Comparison of ENCODE assay signal across 19 cellular contexts in genomic region chr21:32114434-32115063, GRCh38.
"Had no signal": no experiment of that assay in that cellular context is flagged by ENCODE, and none has a peak within 500 bp of the region (broad histone marks: within the 10 kb centered on the region; RNA-seq: fewer than 3 reads in every experiment).

No MANE protein-coding gene starts in this region.

- H3K4me3 ChIP-seq: cardiac muscle cell, mucosa of descending colon, thyroid gland had no signal

- H3K9me3 ChIP-seq: mucosa of descending colon, thyroid gland had no signal

- H3K36me3 Mint-ChIP-seq: activated naive CD4-positive, alpha-beta T cell treated with anti-CD3 and anti-CD28 coated beads, Interleukin-2, amount 50 U/mL, for 24 hours; natural killer cell; stimulated activated memory B cell treated with anti-CD40 and anti-IgM and Interleukin-4, amounts not matched to agents 10 μg/mL and 1 μg/mL and 100 μg/mL, for 72 hours had no signal

- H3K27ac ChIP-seq: cardiac muscle cell, thyroid gland had no signal

- DNase-seq: activated B cell treated with CpG ODN at 0.5 μM for 24 hours; activated CD4-positive, alpha-beta T cell treated with anti-CD3 and anti-CD28 coated beads for 48 hours; activated CD8-positive, alpha-beta memory T cell treated with anti-CD3 and anti-CD28 coated beads, Interleukin-2, amount 50 U/mL, for 4 hours; activated CD8-positive, alpha-beta T cell treated with anti-CD3 and anti-CD28 coated beads, Interleukin-2, amount 10 ng/mL, durations not matched to agents 7 days and 5 days; activated effector memory CD4-positive, alpha-beta T cell treated with anti-CD3 and anti-CD28 coated beads, Interleukin-2, amount 50 U/mL, for 16 hours; activated T-cell treated with anti-CD3 and anti-CD28 coated beads, Interleukin-2, amount 50 U/mL, for 48 hours; hippocampal formation; mammary epithelial cell; mucosa of descending colon; natural killer cell; nucleus accumbens; posterior cingulate gyrus; retina; stimulated activated CD4-positive, alpha-beta T cell treated with anti-CD3 and anti-CD28 coated beads, Interleukin-2, amount 100 ng/mL, for 48 hours; thyroid gland had no signal

- H3K36me3 ChIP-seq: cardiac muscle cell, thyroid gland had no signal

- H3K4me3 Mint-ChIP-seq: activated B cell treated with CpG ODN at 0.5 μM for 24 hours; activated CD8-positive, alpha-beta T cell treated with anti-CD3 and anti-CD28 coated beads, Interleukin-2, amount 10 ng/mL, durations not matched to agents 7 days and 5 days; activated naive CD4-positive, alpha-beta T cell treated with anti-CD3 and anti-CD28 coated beads, Interleukin-2, amount 50 U/mL, for 24 hours; natural killer cell; stimulated activated memory B cell treated with anti-CD40 and anti-IgM and Interleukin-4, amounts not matched to agents 10 μg/mL and 1 μg/mL and 100 μg/mL, for 72 hours had no signal

- H3K4me1 ChIP-seq: thyroid gland had no signal

- H3K27me3 ChIP-seq: cardiac muscle cell, thyroid gland had no signal

- H3K27ac Mint-ChIP-seq: activated B cell treated with CpG ODN at 0.5 μM for 24 hours; activated CD8-positive, alpha-beta T cell treated with anti-CD3 and anti-CD28 coated beads, Interleukin-2, amount 10 ng/mL, durations not matched to agents 7 days and 5 days; activated naive CD4-positive, alpha-beta T cell treated with anti-CD3 and anti-CD28 coated beads, Interleukin-2, amount 50 U/mL, for 24 hours; natural killer cell; stimulated activated memory B cell treated with anti-CD40 and anti-IgM and Interleukin-4, amounts not matched to agents 10 μg/mL and 1 μg/mL and 100 μg/mL, for 72 hours had no signal

- ATAC-seq: activated CD8-positive, alpha-beta T cell treated with anti-CD3 and anti-CD28 coated beads, Interleukin-2, amount 10 ng/mL, durations not matched to agents 7 days and 5 days; left lobe of liver; mucosa of descending colon; natural killer cell; stimulated activated memory B cell treated with anti-CD40 and anti-IgM and Interleukin-4, amounts not matched to agents 10 μg/mL and 1 μg/mL and 100 μg/mL, for 72 hours had no signal

- H3K9me3 Mint-ChIP-seq: activated B cell treated with CpG ODN at 0.5 μM for 24 hours; activated naive CD4-positive, alpha-beta T cell treated with anti-CD3 and anti-CD28 coated beads, Interleukin-2, amount 50 U/mL, for 24 hours; natural killer cell; stimulated activated memory B cell treated with anti-CD40 and anti-IgM and Interleukin-4, amounts not matched to agents 10 μg/mL and 1 μg/mL and 100 μg/mL, for 72 hours had no signal

- H3K4me1 Mint-ChIP-seq: activated B cell treated with CpG ODN at 0.5 μM for 24 hours; activated naive CD4-positive, alpha-beta T cell treated with anti-CD3 and anti-CD28 coated beads, Interleukin-2, amount 50 U/mL, for 24 hours; natural killer cell; stimulated activated memory B cell treated with anti-CD40 and anti-IgM and Interleukin-4, amounts not matched to agents 10 μg/mL and 1 μg/mL and 100 μg/mL, for 72 hours had no signal
